ENCODE assay signal across 26 cellular contexts in the genomic region with DNA sequence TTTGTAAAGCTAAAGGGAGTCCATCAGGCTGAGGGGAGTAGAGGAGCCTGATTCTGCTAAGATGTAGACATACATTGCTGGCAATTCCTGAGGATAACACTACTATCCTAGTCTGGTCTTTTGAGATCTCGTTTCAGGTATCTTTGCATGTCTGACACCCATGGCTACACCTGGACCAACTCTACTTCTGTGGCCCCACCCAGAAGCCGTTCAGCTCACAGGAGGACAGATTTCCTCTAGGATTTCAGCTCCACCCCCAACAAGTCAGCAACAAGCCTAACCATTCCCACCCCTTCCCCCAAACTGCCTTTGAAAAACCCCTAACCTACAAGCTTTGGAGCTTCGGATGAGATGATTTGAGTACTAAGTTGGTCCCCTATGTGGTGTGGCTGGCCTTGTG.
"Had no signal": no experiment of that assay in that cellular context is flagged by ENCODE, and none has a peak within 500 bp of the region (broad histone marks: within the 10 kb centered on the region; RNA-seq: fewer than 3 reads in every experiment).

No MANE protein-coding gene starts in this region.

- H3K4me1 ChIP-seq: esophagus squamous epithelium, gastrocnemius medialis, heart right ventricle, left lung, lower lobe of right lung had no signal

- H3K27ac Mint-ChIP-seq: naive thymus-derived CD4-positive, alpha-beta T cell had no signal

- H3K4me3 Mint-ChIP-seq: naive thymus-derived CD4-positive, alpha-beta T cell had no signal

- FAIRE-seq: endometrium, islet of Langerhans, keratinocyte had no signal

- H3K27me3 ChIP-seq: esophagus squamous epithelium, gastrocnemius medialis, heart right ventricle, left lung had no signal

- H3K9me3 ChIP-seq: esophagus squamous epithelium, gastrocnemius medialis, left lung, lower lobe of right lung had no signal

- H3K27me3 Mint-ChIP-seq: naive thymus-derived CD4-positive, alpha-beta T cell had no signal

- H3K36me3 ChIP-seq: esophagus squamous epithelium, gastrocnemius medialis, heart right ventricle, left lung, lower lobe of right lung had no signal

- DNase-seq: dermis blood vessel endothelial cell; dorsolateral prefrontal cortex; effector CD4-positive, alpha-beta T cell; effector memory CD4-positive, alpha-beta T cell; erythroblast; esophagus squamous epithelium; foreskin fibroblast; foreskin melanocyte; gastrocnemius medialis; glutamatergic neuron; head of caudate nucleus; heart right ventricle; hippocampal formation; left cardiac atrium; left lung; left ventricle myocardium superior; lower lobe of right lung; mesenchymal stem cell; midbrain; naive thymus-derived CD4-positive, alpha-beta T cell had no signal

- H3K27ac ChIP-seq: coronary artery, dorsolateral prefrontal cortex, epithelial cell of prostate, esophagus squamous epithelium, gastrocnemius medialis, heart right ventricle, left lung, lower lobe of right lung had no signal

- H3K4me1 Mint-ChIP-seq: naive thymus-derived CD4-positive, alpha-beta T cell had no signal

- ATAC-seq: esophagus mucosa; gastrocnemius medialis; heart right ventricle; left cardiac atrium; left lung; left ventricle myocardium superior; lower lobe of right lung; naive thymus-derived CD4-positive, alpha-beta T cell had no signal

- H3K36me3 Mint-ChIP-seq: naive thymus-derived CD4-positive, alpha-beta T cell had no signal

- H3K4me3 ChIP-seq: coronary artery, dorsolateral prefrontal cortex, esophagus squamous epithelium, gastrocnemius medialis, heart right ventricle, left lung, lower lobe of right lung had no signal
